Comparison of ENCODE assay signal across 1 cellular context in the genomic region with DNA sequence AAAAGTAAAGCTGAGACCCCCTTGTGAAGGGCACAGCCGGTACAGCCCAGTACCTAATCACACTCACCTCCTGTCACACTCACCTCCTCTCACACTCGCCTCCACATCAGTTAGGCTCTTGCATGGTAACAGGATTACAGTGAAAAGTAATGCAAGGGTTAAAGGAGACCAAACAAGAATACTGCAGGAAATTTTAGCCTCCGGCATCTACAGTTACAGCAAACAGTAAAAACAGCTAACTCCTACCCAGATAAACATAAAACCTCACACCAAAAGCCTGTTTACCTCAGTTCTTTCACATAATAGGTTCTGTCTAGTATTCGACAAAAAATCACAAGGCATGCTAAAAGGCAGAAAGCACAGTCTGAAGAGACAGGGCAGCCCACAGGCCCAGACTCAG.
A peak's percentile ranks its signal among the peaks of the same experiment; 100 is the strongest.
TF ChIP-seq lines count a peak whose summit lies in the region.

No MANE protein-coding gene starts in this region.

TF ChIP-seq in HepG2, 621 proteins besides CTCF, POLR2A, EP300 and RAD21:
- TF ChIP-seq ZKSCAN5 (CRISPR knock-in tag; IDR thresholded peaks at IDR 0.05) (peak; percentile 58; the same call in 1 of the 2 replicates), ZNF337 (CRISPR knock-in tag; IDR thresholded peaks at IDR 0.05; ENCODE audit: borderline replicate concordance, low read depth) (no peak)
